In the genomic region with DNA sequence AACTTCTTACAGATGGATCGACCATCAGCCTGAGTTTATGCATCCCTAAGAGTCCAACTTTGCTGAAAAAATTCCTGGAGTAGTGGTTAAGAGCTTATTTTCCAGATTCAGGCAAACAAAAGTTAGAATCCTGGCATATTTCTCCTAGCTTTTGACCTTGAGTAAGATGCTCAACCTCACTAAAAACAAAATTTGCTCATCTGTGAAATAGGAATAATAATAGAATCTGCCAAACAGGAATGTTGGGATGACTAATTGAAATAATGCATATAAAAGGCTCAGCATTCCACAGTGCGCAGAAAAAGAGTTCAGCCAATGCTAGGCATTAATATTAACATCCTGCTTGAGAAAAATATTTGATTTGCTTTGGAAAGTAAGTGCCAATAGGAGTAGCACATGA, we compare ENCODE assay signal across 18 cellular contexts.
"Had no signal": no experiment of that assay in that cellular context is flagged by ENCODE, and none has a peak within 500 bp of the region (broad histone marks: within the 10 kb centered on the region; RNA-seq: fewer than 3 reads in every experiment).

No MANE protein-coding gene starts in this region.

- H3K27me3 ChIP-seq: tibial artery, uterus had no signal

- H3K36me3 ChIP-seq: left ventricle myocardium inferior, tibial artery, uterus had no signal

- ATAC-seq: activated CD4-positive, alpha-beta T cell treated with anti-CD3 and anti-CD28 coated beads for 36 hours; stimulated activated naive CD8-positive, alpha-beta T cell treated with anti-CD3 and anti-CD28 coated beads, Interleukin-15, Interleukin-2, amounts not matched to agents 100 U/mL and 50 U/mL, for 24 hours; WTC11 had no signal

- H3K9me3 ChIP-seq: tibial artery, uterus had no signal

- H3K27ac ChIP-seq: left ventricle myocardium inferior, tibial artery, uterus had no signal

- H3K4me1 ChIP-seq: left ventricle myocardium inferior, tibial artery, uterus had no signal

- DNase-seq: activated CD4-positive, alpha-beta T cell treated with anti-CD3 and anti-CD28 coated beads for 36 hours; activated CD4-positive, alpha-beta T cell treated with anti-CD3 and anti-CD28 coated beads, Interleukin-2, amount 50 U/mL, for 48 hours; activated T-cell treated with anti-CD3 and anti-CD28 coated beads for 4 hours; amniotic stem cell; effector CD8-positive, alpha-beta T cell; kidney; left ventricle myocardium inferior; mammary epithelial cell; midbrain; nephron progenitor cell; nucleus accumbens; retina; stimulated activated CD4-positive, alpha-beta T cell treated with anti-CD3 and anti-CD28 coated beads, Interleukin-1b, Interleukin-23, amount 100 ng/mL, for 48 hours; stimulated activated naive CD8-positive, alpha-beta T cell treated with anti-CD3 and anti-CD28 coated beads, Interleukin-15, Interleukin-2, amounts not matched to agents 100 U/mL and 50 U/mL, for 24 hours; substantia nigra; tibial artery; uterus had no signal

- H3K4me3 ChIP-seq: left ventricle myocardium inferior, tibial artery, uterus had no signal
